8 cellular contexts compared by ENCODE assay signal in genomic region chr13:50244913-50245574, GRCh38.
DNase-seq lines count a peak whose midpoint lies in the region; ATAC-seq and TF ChIP-seq lines count a peak whose summit lies in the region.

No MANE protein-coding gene starts in this region.

- H3K27ac ChIP-seq in neuronal stem cell (replicated peaks; ENCODE audit: low read length): no peak overlapping the region

- H3K18ac ChIP-seq in neuronal stem cell (ENCODE audit: low read length): no peak overlapping the region

- H3K9me3 ChIP-seq in neuronal stem cell (replicated peaks in 1 of 2; ENCODE audit: control insufficient read depth in 2 of 2, insufficient read depth in 1 of 2, low read depth in 1 of 2, low read length in 2 of 2): no peaks in the 10 kb centered on the region

- H3K27me3 ChIP-seq in neuronal stem cell (ENCODE audit: control insufficient read depth in 3 of 3, insufficient read depth in 3 of 3, low read depth in 1 of 3, low read length in 3 of 3): no peaks in the 10 kb centered on the region

- H3K4me3 ChIP-seq in fibroblast of mammary gland (ENCODE audit: control insufficient read depth, low read depth, low read length) (no peak overlapping the region), neuronal stem cell (ENCODE audit: low read length in 2 of 2) (no peak overlapping the region)

- DNase-seq in COLO668 (lab: John Stamatoyannopoulos, UW; ENCODE audit: unreplicated experiment) (peak; percentile 75), fibroblast of mammary gland (ENCODE audit: low read depth) (peak; percentile 98), neuronal stem cell (ENCODE audit: low spot score) (no peak), NCI-H2171 (lab: John Stamatoyannopoulos, UW) (no peak)
- DNase-seq in stimulated activated CD4-positive, alpha-beta T cell treated with anti-CD3 and anti-CD28 coated beads, Interleukin-4, amount 100 ng/mL, for 48 hours (ENCODE audit: low read depth in 2 of 2): peak; percentile 28 to 52

- no peak overlapping the region for H3K14ac ChIP-seq in neuronal stem cell (ENCODE audit: low read length)

- H3K79me1 ChIP-seq in neuronal stem cell (ENCODE audit: low read depth, low read length): no peaks in the 10 kb centered on the region

- no peak overlapping the region for H2AK5ac ChIP-seq in neuronal stem cell (ENCODE audit: low read depth, low read length)

- no peak overlapping the region for H3K4me2 ChIP-seq in neuronal stem cell (ENCODE audit: insufficient read depth, low read length, poor library complexity, severe bottlenecking)

- no CpG with 5 or more reads among the region's 5 CpGs for WGBS in neuronal stem cell (ENCODE audit: extremely low coverage in 2 of 2, insufficient read length in 2 of 2, insufficient replicate concordance in 1 of 2), 2 donors

- no peak overlapping the region for H2BK15ac ChIP-seq in neuronal stem cell (ENCODE audit: low read length)

- H3K4me1 ChIP-seq in neuronal stem cell (ENCODE audit: control insufficient read depth in 2 of 2, insufficient read depth in 1 of 2, low read depth in 1 of 2, low read length in 2 of 2): peaks cover 0 to 18% of the 10 kb centered on the region in 2 donors

- H2AFZ ChIP-seq in neuronal stem cell (ENCODE audit: low read length): no peak overlapping the region

- H2BK120ac ChIP-seq in neuronal stem cell (ENCODE audit: low read depth, low read length): no peak overlapping the region

- H2BK12ac ChIP-seq in neuronal stem cell (ENCODE audit: low read length): no peak overlapping the region

- H4K8ac ChIP-seq in neuronal stem cell (ENCODE audit: low read depth, low read length): no peak overlapping the region

- no peak for TF ChIP-seq CTCF in fibroblast of mammary gland (conservative IDR thresholded peaks at IDR 0.05; ENCODE audit: control insufficient read depth, insufficient read depth, low read depth, low read length)

- no peak overlapping the region for H3K4ac ChIP-seq in neuronal stem cell (ENCODE audit: low read length)

- H2BK5ac ChIP-seq in neuronal stem cell (ENCODE audit: low read length): no peak overlapping the region

- H3K36me3 ChIP-seq in neuronal stem cell (replicated peaks in 1 of 2; ENCODE audit: control insufficient read depth in 2 of 2, insufficient read depth in 2 of 2, low read length in 2 of 2): no peaks in the 10 kb centered on the region

- peak; percentile 95 for ATAC-seq in GM19468 (IDR thresholded peaks at IDR 0.05; ENCODE audit: extremely low read depth, unreplicated experiment)
- ATAC-seq in HG03558 (IDR thresholded peaks at IDR 0.05; ENCODE audit: extremely low read depth, unreplicated experiment): peak; percentile 92
- peak; percentile 95 to 97 for ATAC-seq in activated CD4-positive, CD25-positive, alpha-beta regulatory T cell treated with anti-CD3 and anti-CD28 coated beads, Interleukin-2, amount 50 U/mL, for 24 hours

- H4K91ac ChIP-seq in neuronal stem cell (ENCODE audit: low read depth, low read length, poor library complexity): no peak overlapping the region

- no peak overlapping the region for H3K9ac ChIP-seq in neuronal stem cell (ENCODE audit: low read depth, low read length, poor library complexity)

- H3K23ac ChIP-seq in neuronal stem cell (ENCODE audit: low read depth, low read length, poor library complexity): no peak overlapping the region

Comparison
In these comparisons a context has a peak if more than half of its experiments do, and no peak if none do; other contexts are left out.
1. DNase-seq: peak in COLO668 (single experiment), fibroblast of mammary gland (single experiment) and stimulated activated CD4-positive, alpha-beta T cell treated with anti-CD3 and anti-CD28 coated beads, Interleukin-4, amount 100 ng/mL, for 48 hours (2 of 2); none in neuronal stem cell (single experiment) and NCI-H2171 (single experiment).
2. Peak in every context shown above with its lines, with median percentiles within 50 percentile points of each other: ATAC-seq.